Comparison of ENCODE assay signal across 1 cellular context in the genomic region with DNA sequence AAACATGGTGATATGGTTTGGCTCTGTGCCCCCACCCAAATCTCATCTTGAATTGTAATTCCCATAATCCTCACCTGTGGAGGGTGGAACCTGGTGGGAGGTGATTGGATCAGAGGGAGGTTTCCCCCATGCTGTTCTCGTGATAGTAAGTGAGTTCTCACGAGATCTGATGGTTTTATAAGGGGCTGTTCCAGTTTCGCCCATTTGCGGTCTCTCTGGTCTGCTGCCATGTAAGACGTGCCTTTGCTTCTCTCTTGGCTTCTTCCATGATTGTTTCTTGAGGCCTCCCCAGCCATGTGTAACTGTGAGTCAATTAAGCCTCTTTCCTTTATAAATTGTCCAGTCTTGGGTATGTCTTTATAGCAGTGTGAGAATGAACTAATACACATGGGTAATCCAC.
TF ChIP-seq lines count a peak whose summit lies in the region.

No MANE protein-coding gene starts in this region.

TF ChIP-seq in K562, 482 proteins besides CTCF, POLR2A, EP300 and RAD21:
- TF ChIP-seq CHD2 (IDR thresholded peaks at IDR 0.05; ENCODE audit: low read depth, low read length) (peak; percentile 77; the same call in 1 of the 2 replicates), ZNF431 (CRISPR knock-in tag; IDR thresholded peaks at IDR 0.05) (peak; percentile 92)
